Comparison of ENCODE assay signal across 19 cellular contexts in genomic region chrX:8955521-8955920, GRCh38.
"Had no signal": no experiment of that assay in that cellular context is flagged by ENCODE, and none has a peak within 500 bp of the region (broad histone marks: within the 10 kb centered on the region; RNA-seq: fewer than 3 reads in every experiment).

No MANE protein-coding gene starts in this region.

- H3K9me3 ChIP-seq: ascending aorta, left ventricle myocardium inferior, sigmoid colon, thyroid gland had no signal

- ATAC-seq: natural killer cell had no signal

- H3K36me3 ChIP-seq: ascending aorta, left ventricle myocardium inferior, sigmoid colon, thyroid gland had no signal

- DNase-seq: activated CD4-positive, alpha-beta T cell treated with anti-CD3 and anti-CD28 coated beads for 1 hour; activated CD4-positive, alpha-beta T cell treated with anti-CD3 and anti-CD28 coated beads, Interleukin-2, amount 50 U/mL, for 1 hour; activated gamma-delta T cell treated with Interleukin-2 at 50 U/mL for 16 hours; activated T-cell treated with anti-CD3 and anti-CD28 coated beads, Interleukin-2, amount 50 U/mL, for 1 hour; endodermal cell; foreskin melanocyte; immature natural killer cell; left ventricle myocardium inferior; mammary epithelial cell; natural killer cell; retina; sigmoid colon; stimulated activated CD4-positive, alpha-beta T cell treated with anti-CD3 and anti-CD28 coated beads, Interleukin-4, amount 100 ng/mL, for 24 hours; stimulated activated naive CD4-positive, alpha-beta T cell treated with Interleukin-2 at 50 U/mL for 16 hours; T-helper 9 cell; thyroid gland had no signal

- H3K27me3 ChIP-seq: ascending aorta, sigmoid colon, thyroid gland had no signal

- H3K4me3 ChIP-seq: ascending aorta, coronary artery, left ventricle myocardium inferior, sigmoid colon, thyroid gland had no signal

- H3K27ac ChIP-seq: ascending aorta, coronary artery, epithelial cell of prostate, left ventricle myocardium inferior, sigmoid colon, thyroid gland had no signal

- H3K4me1 ChIP-seq: ascending aorta, left ventricle myocardium inferior, sigmoid colon, thyroid gland had no signal
